31 cellular contexts compared by ENCODE assay signal in genomic region chr10:8508882-8509281, GRCh38.
"Had no signal": no experiment of that assay in that cellular context is flagged by ENCODE, and none has a peak within 500 bp of the region (broad histone marks: within the 10 kb centered on the region; RNA-seq: fewer than 3 reads in every experiment).

No MANE protein-coding gene starts in this region.

- DNase-seq: naive thymus-derived CD8-positive, alpha-beta T cell; occipital lobe; ovary; posterior cingulate gyrus; psoas muscle; right cardiac atrium; right lobe of liver; sigmoid colon; small intestine; spleen; stimulated activated CD4-positive, alpha-beta T cell treated with anti-CD3 and anti-CD28 coated beads, Interleukin-12 subunit alpha, Interleukin-12 subunit beta, amount 100 ng/mL, for 4 hours; stimulated activated CD4-positive, alpha-beta T cell treated with anti-CD3 and anti-CD28 coated beads, Interleukin-1b, Interleukin-23, amount 100 ng/mL, for 48 hours; stimulated activated CD4-positive, alpha-beta T cell treated with anti-CD3 and anti-CD28 coated beads, Interleukin-4, amount 100 ng/mL, for 1 hour; stimulated activated CD4-positive, alpha-beta T cell treated with anti-CD3 and anti-CD28 coated beads, Interleukin-4, amount 100 ng/mL, for 4 hours; stimulated activated CD8-positive, alpha-beta memory T cell treated with anti-CD3 and anti-CD28 coated beads, Interleukin-4, amount 100 ng/mL, for 48 hours; stimulated activated naive CD4-positive, alpha-beta T cell; stimulated activated naive CD8-positive, alpha-beta T cell treated with anti-CD3 and anti-CD28 coated beads, Interleukin-15, amount 100 ng/mL, for 72 hours; stimulated activated naive CD8-positive, alpha-beta T cell treated with anti-CD3 and anti-CD28 coated beads, Interleukin-15, Interleukin-2, amounts not matched to agents 100 U/mL and 50 U/mL, for 24 hours; substantia nigra; testis; tibial artery; transverse colon; upper lobe of right lung; uterus had no signal

- H3K27ac Mint-ChIP-seq: naive thymus-derived CD8-positive, alpha-beta T cell; natural killer cell treated with Interleukin-12 subunit alpha and Interleukin-12 subunit beta and Interleukin-15 and Interleukin-18, amount 100 ng/mL, for 72 hours; neural progenitor cell; progenitor cell of endocrine pancreas; stimulated activated memory B cell treated with anti-CD40 and anti-IgM and Interleukin-4, amounts not matched to agents 10 μg/mL and 1 μg/mL and 100 μg/mL, for 72 hours; stimulated activated naive CD8-positive, alpha-beta T cell treated with anti-CD3 and anti-CD28 coated beads, Interleukin-15, amount 100 ng/mL, for 72 hours; type B pancreatic cell had no signal

- H3K4me2 ChIP-seq: neural progenitor cell had no signal

- H3K4me1 Mint-ChIP-seq: stimulated activated memory B cell treated with anti-CD40 and anti-IgM and Interleukin-4, amounts not matched to agents 10 μg/mL and 1 μg/mL and 100 μg/mL, for 72 hours; stimulated activated naive CD8-positive, alpha-beta T cell treated with anti-CD3 and anti-CD28 coated beads, Interleukin-15, amount 100 ng/mL, for 72 hours had no signal

- H3K9me3 ChIP-seq: ovary, psoas muscle, right lobe of liver, sigmoid colon, spleen, suprapubic skin, testis, tibial artery, transverse colon, upper lobe of right lung, uterus had no signal

- H3K4me3 ChIP-seq: neural progenitor cell, ovary, psoas muscle, right lobe of liver, sigmoid colon, spleen, suprapubic skin, testis, tibial artery, transverse colon, upper lobe of right lung, uterus had no signal

- ATAC-seq: naive thymus-derived CD8-positive, alpha-beta T cell; natural killer cell treated with Interleukin-12 subunit alpha and Interleukin-12 subunit beta and Interleukin-15 and Interleukin-18, amount 100 ng/mL, for 72 hours; psoas muscle; right cardiac atrium; right lobe of liver; stimulated activated memory B cell treated with anti-CD40 and anti-IgM and Interleukin-4, amounts not matched to agents 10 μg/mL and 1 μg/mL and 100 μg/mL, for 72 hours; stimulated activated naive CD8-positive, alpha-beta T cell treated with anti-CD3 and anti-CD28 coated beads, Interleukin-15, amount 100 ng/mL, for 72 hours; stimulated activated naive CD8-positive, alpha-beta T cell treated with anti-CD3 and anti-CD28 coated beads, Interleukin-15, Interleukin-2, amounts not matched to agents 100 U/mL and 50 U/mL, for 24 hours; upper lobe of right lung had no signal

- H2AFZ ChIP-seq: neural progenitor cell, parathyroid adenoma had no signal

- H3K9ac ChIP-seq: neural progenitor cell, parathyroid adenoma had no signal

- H3K27ac ChIP-seq: neural progenitor cell, ovary, parathyroid adenoma, psoas muscle, right lobe of liver, sigmoid colon, spleen, suprapubic skin, testis, tibial artery, transverse colon, upper lobe of right lung, uterus had no signal

- H3K79me2 ChIP-seq: parathyroid adenoma had no signal

- H3K27me3 ChIP-seq: neural progenitor cell, ovary, right lobe of liver, suprapubic skin, testis, transverse colon, uterus had no signal

- H3K9me3 Mint-ChIP-seq: naive thymus-derived CD8-positive, alpha-beta T cell; natural killer cell treated with Interleukin-12 subunit alpha and Interleukin-12 subunit beta and Interleukin-15 and Interleukin-18, amount 100 ng/mL, for 72 hours; neural progenitor cell; stimulated activated memory B cell treated with anti-CD40 and anti-IgM and Interleukin-4, amounts not matched to agents 10 μg/mL and 1 μg/mL and 100 μg/mL, for 72 hours; stimulated activated naive CD8-positive, alpha-beta T cell treated with anti-CD3 and anti-CD28 coated beads, Interleukin-15, amount 100 ng/mL, for 72 hours; type B pancreatic cell had no signal

- H3K36me3 Mint-ChIP-seq: naive thymus-derived CD8-positive, alpha-beta T cell; natural killer cell treated with Interleukin-12 subunit alpha and Interleukin-12 subunit beta and Interleukin-15 and Interleukin-18, amount 100 ng/mL, for 72 hours; neural progenitor cell; stimulated activated memory B cell treated with anti-CD40 and anti-IgM and Interleukin-4, amounts not matched to agents 10 μg/mL and 1 μg/mL and 100 μg/mL, for 72 hours; type B pancreatic cell had no signal

- H3K36me3 ChIP-seq: neural progenitor cell, ovary, right lobe of liver, sigmoid colon, spleen, suprapubic skin, tibial artery, transverse colon, upper lobe of right lung, uterus had no signal

- H3K4me3 Mint-ChIP-seq: naive thymus-derived CD8-positive, alpha-beta T cell; natural killer cell treated with Interleukin-12 subunit alpha and Interleukin-12 subunit beta and Interleukin-15 and Interleukin-18, amount 100 ng/mL, for 72 hours; neural progenitor cell; stimulated activated memory B cell treated with anti-CD40 and anti-IgM and Interleukin-4, amounts not matched to agents 10 μg/mL and 1 μg/mL and 100 μg/mL, for 72 hours; stimulated activated naive CD8-positive, alpha-beta T cell treated with anti-CD3 and anti-CD28 coated beads, Interleukin-15, amount 100 ng/mL, for 72 hours; type B pancreatic cell had no signal

- H3K4me1 ChIP-seq: parathyroid adenoma, psoas muscle, right lobe of liver, sigmoid colon, spleen, suprapubic skin, testis, tibial artery, transverse colon, upper lobe of right lung, uterus had no signal

- H3K27me3 Mint-ChIP-seq: stimulated activated memory B cell treated with anti-CD40 and anti-IgM and Interleukin-4, amounts not matched to agents 10 μg/mL and 1 μg/mL and 100 μg/mL, for 72 hours had no signal
